1 cellular context compared by ENCODE assay signal in the genomic region with DNA sequence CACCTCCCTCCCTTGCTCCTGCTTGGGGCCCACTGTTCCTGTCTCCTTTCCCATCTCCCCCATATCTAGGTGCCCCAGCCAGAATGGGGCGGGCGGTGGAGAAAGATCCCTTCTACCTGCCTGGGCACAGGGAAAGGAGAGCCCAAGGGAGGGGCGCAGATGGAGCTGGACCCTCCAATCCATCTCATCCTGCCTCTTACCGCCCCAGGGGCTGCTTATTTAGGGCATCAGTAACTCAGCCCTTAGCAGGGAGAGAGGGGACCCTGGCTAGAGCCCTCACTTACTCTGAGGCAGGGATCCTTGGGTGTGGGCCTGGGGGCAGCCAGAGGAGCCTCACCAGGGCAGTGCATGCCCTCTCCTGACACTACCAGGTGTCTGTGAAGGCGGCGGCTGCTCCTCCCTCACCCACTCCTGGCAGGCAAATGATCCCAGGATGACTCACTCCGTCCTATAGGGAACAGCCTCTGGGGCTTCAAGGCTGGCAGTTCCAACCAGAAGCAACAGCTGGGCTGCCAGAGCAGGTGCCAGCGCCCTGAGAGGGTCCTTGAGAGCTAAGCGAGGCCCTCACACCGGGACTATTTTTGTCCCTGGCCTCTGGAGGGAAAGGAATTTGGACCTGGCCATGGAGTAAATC.
TF ChIP-seq lines count a peak whose summit lies in the region.

No MANE protein-coding gene starts in this region.

TF ChIP-seq in K562, 482 proteins besides CTCF, POLR2A, EP300 and RAD21:
- TF ChIP-seq, protein P1, sequence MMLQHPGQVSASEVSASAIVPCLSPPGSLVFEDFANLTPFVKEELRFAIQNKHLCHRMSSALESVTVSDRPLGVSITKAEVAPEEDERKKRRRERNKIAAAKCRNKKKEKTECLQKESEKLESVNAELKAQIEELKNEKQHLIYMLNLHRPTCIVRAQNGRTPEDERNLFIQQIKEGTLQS (IDR thresholded peaks at IDR 0.05), result 0 out of 2 replicates have a peak, but pooled peaks have one; percentile 13
- TF ChIP-seq, protein P1 (CRISPR knock-in tag; conservative IDR thresholded peaks at IDR 0.05), result no peak
- no peak for TF ChIP-seq FOXK1 (CRISPR knock-in tag; IDR thresholded peaks at IDR 0.05; ENCODE audit: borderline replicate concordance)
